In the genomic region with DNA sequence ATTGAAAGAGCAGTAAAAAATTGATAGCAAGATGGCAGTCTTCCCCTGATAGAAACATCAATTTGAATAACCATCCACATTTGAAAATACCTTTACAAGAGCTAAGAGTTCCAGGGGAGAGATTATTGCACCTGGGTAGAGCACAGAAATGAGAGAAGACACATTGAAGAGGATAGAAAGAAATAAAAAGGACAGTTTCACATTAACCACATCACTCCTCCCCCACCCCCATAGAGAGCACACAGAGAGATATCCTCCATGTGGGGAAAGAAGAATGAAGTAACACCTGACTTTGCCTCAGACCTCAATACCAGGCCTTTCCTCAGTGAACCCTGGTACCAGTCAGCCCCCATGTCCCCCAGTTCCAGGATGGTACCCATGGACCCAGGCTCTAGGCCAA, we compare ENCODE assay signal across 25 cellular contexts.
"Had no signal": no experiment of that assay in that cellular context is flagged by ENCODE, and none has a peak within 500 bp of the region (broad histone marks: within the 10 kb centered on the region; RNA-seq: fewer than 3 reads in every experiment).

No MANE protein-coding gene starts in this region.

- H3K36me3 ChIP-seq: neural progenitor cell, ovary, right lobe of liver, sigmoid colon, suprapubic skin, tibial artery, transverse colon, upper lobe of right lung, uterus had no signal

- H3K9ac ChIP-seq: neural progenitor cell, parathyroid adenoma had no signal

- H2AFZ ChIP-seq: neural progenitor cell, parathyroid adenoma had no signal

- H3K79me2 ChIP-seq: parathyroid adenoma had no signal

- ATAC-seq: natural killer cell; psoas muscle; right cardiac atrium; right lobe of liver; stimulated activated memory B cell treated with anti-CD40 and anti-IgM and Interleukin-4, amounts not matched to agents 10 μg/mL and 1 μg/mL and 100 μg/mL, for 72 hours; stimulated activated naive CD8-positive, alpha-beta T cell treated with anti-CD3 and anti-CD28 coated beads, Interleukin-15, amount 100 ng/mL, for 72 hours; stimulated activated naive CD8-positive, alpha-beta T cell treated with anti-CD3 and anti-CD28 coated beads, Interleukin-15, Interleukin-2, amounts not matched to agents 100 U/mL and 50 U/mL, for 24 hours; upper lobe of right lung had no signal

- DNase-seq: natural killer cell; occipital lobe; ovary; psoas muscle; right cardiac atrium; right lobe of liver; sigmoid colon; small intestine; stimulated activated CD4-positive, alpha-beta T cell treated with anti-CD3 and anti-CD28 coated beads, Interleukin-15, amount 100 ng/mL, for 24 hours; stimulated activated CD4-positive, alpha-beta T cell treated with anti-CD3 and anti-CD28 coated beads, Interleukin-4, amount 100 ng/mL, for 1 hour; stimulated activated CD4-positive, alpha-beta T cell treated with anti-CD3 and anti-CD28 coated beads, Interleukin-4, amount 100 ng/mL, for 4 hours; stimulated activated CD8-positive, alpha-beta memory T cell treated with anti-CD3 and anti-CD28 coated beads, Interleukin-4, amount 100 ng/mL, for 48 hours; stimulated activated naive CD4-positive, alpha-beta T cell; stimulated activated naive CD8-positive, alpha-beta T cell treated with anti-CD3 and anti-CD28 coated beads, Interleukin-15, amount 100 ng/mL, for 72 hours; stimulated activated naive CD8-positive, alpha-beta T cell treated with anti-CD3 and anti-CD28 coated beads, Interleukin-15, Interleukin-2, amounts not matched to agents 100 U/mL and 50 U/mL, for 24 hours; substantia nigra; testis; tibial artery; transverse colon; upper lobe of right lung; uterus had no signal

- H3K4me3 ChIP-seq: neural progenitor cell, ovary, psoas muscle, right lobe of liver, sigmoid colon, suprapubic skin, testis, tibial artery, transverse colon, upper lobe of right lung, uterus had no signal

- H3K27ac ChIP-seq: neural progenitor cell, ovary, parathyroid adenoma, psoas muscle, right lobe of liver, sigmoid colon, suprapubic skin, testis, tibial artery, transverse colon, upper lobe of right lung, uterus had no signal

- FAIRE-seq: small intestine had no signal

- H3K4me1 ChIP-seq: neural progenitor cell, parathyroid adenoma, psoas muscle, right lobe of liver, sigmoid colon, suprapubic skin, testis, transverse colon, upper lobe of right lung, uterus had no signal

- H3K27me3 ChIP-seq: neural progenitor cell, ovary, right lobe of liver, sigmoid colon, suprapubic skin, testis, tibial artery, transverse colon, upper lobe of right lung, uterus had no signal

- H3K9me3 ChIP-seq: ovary, psoas muscle, right lobe of liver, sigmoid colon, suprapubic skin, testis, transverse colon, upper lobe of right lung, uterus had no signal

- H3K4me2 ChIP-seq: neural progenitor cell had no signal
